Comparison of ENCODE assay signal across 11 cellular contexts in the genomic region with DNA sequence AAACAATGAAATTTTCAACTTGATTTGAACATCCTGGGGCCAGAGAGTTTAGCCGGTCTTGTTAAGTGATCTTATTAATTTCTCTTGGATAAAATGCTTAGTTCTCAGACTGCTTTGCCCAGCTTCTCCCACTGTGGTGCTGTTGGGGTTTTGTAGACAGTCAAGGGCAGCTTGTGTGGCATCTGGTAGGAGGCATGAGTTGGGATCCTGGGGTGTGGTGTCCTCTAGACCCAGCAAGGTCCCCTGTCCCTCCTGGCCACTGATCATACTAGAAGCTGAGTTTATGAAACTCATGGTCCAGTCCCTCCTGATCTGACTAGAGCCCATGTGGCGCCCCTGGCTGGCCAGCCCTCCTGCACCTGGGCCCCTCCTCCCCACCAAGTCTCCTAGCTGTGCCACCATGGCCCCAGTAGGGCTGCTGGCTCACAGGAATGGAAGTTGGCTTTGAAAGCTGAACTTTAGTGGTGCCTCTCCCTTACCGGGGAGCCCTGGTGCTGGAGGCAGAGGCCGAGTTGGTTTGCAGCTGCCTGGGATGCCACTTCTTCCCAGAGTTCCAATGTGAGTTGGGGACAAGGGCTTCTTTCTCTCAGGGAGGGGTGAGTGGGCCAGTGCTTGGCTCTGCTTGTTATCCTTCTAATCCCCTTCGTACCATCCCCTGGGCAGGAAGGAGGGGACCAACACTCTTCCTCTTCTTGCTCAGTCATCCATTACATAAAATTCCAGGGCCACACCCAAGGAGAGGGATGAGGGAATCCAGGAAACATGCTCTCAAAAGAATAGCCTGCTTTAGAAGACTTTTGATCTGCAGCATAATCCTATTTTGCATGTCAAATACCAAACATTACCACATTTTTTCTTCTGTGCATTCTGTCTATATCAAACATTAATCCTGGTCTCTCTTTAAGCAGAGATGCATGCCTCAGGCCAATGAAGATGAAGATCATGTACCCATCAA. TPM values are rescaled to one million over a fixed set of nuclear protein-coding genes. Genes with fewer than 3 reads are reported as not detected.
DNase-seq lines count a peak whose midpoint lies in the region; ATAC-seq, FAIRE-seq and TF ChIP-seq lines count a peak whose summit lies in the region.
"Had no signal": no experiment of that assay in that cellular context is flagged by ENCODE, and none has a peak within 500 bp of the region (broad histone marks: within the 10 kb centered on the region; RNA-seq: fewer than 3 reads in every experiment).

No MANE protein-coding gene starts in this region.

- DNase-seq in AG20443 (ENCODE audit: low spot score) (peak; percentile 39), Karpas-422 (no peak), esophagus squamous epithelium (lab: John Stamatoyannopoulos, UW) (no peak), osteocyte (ENCODE audit: extremely low spot score, unreplicated experiment) (peak; percentile 73), frontal cortex (ENCODE audit: low spot score in 2 of 2) (no peak)

- no peaks in the 10 kb centered on the region for H4K20me1 ChIP-seq in Karpas-422 (ENCODE audit: insufficient read depth, low read depth, low read length)

- no peak overlapping the region for H3K27ac Mint-ChIP-seq in osteocyte (ENCODE audit: unreplicated experiment)
- H3K27ac Mint-ChIP-seq: memory B cell had no signal

- no peaks in the 10 kb centered on the region for H3K9me3 Mint-ChIP-seq in osteocyte (ENCODE audit: unreplicated experiment)
- H3K9me3 Mint-ChIP-seq: memory B cell had no signal

- H3K9me3 ChIP-seq in Karpas-422 (ENCODE audit: low read length) (no peaks in the 10 kb centered on the region), esophagus squamous epithelium (no peaks in the 10 kb centered on the region)
- H3K9me3 ChIP-seq: BE2C had no signal

- H3K79me2 ChIP-seq in Karpas-422 (ENCODE audit: low read length): no peaks in the 10 kb centered on the region

- no peak for TF ChIP-seq CTCF in esophagus squamous epithelium (IDR thresholded peaks at IDR 0.05)
- no peak for TF ChIP-seq CTCF in osteocyte (IDR thresholded peaks at IDR 0.05)

- H3K27ac ChIP-seq in Karpas-422 (ENCODE audit: low read length) (no peak overlapping the region), esophagus squamous epithelium (peak overlapping the region; percentile 42 to 79 (median 72))

- H3K4me1 ChIP-seq in Karpas-422 (ENCODE audit: low read length) (peaks cover 12% of the 10 kb centered on the region), esophagus squamous epithelium (peaks cover 15 to 41% (median 27%) of the 10 kb centered on the region in 3 donors)

- H3K36me3 ChIP-seq in Karpas-422 (ENCODE audit: insufficient read depth, low read length) (no peaks in the 10 kb centered on the region), esophagus squamous epithelium (no peaks in the 10 kb centered on the region)
- H3K36me3 ChIP-seq: BE2C had no signal

- H3K4me3 ChIP-seq in Karpas-422 (ENCODE audit: low read length) (no peak overlapping the region), esophagus squamous epithelium (no peak overlapping the region)

- H3K9ac ChIP-seq in Karpas-422 (ENCODE audit: low read length): no peak overlapping the region

- ATAC-seq in GM18502 (IDR thresholded peaks at IDR 0.05; ENCODE audit: poor library complexity, unreplicated experiment) (no peak), GM19324 (IDR thresholded peaks at IDR 0.05; ENCODE audit: low FRiP score, unreplicated experiment) (no peak), GM18517 (IDR thresholded peaks at IDR 0.05; ENCODE audit: unreplicated experiment) (no peak)

- TF ChIP-seq POLR2A in esophagus squamous epithelium (IDR thresholded peaks at IDR 0.05): no peak

- intact Hi-C loops in esophagus squamous epithelium (cut with DNase I): loop anchor here (10.0 kb wide), 1 partner anchor 405 kb away; no protein-coding TSS in a partner anchor

- H3K27me3 ChIP-seq in Karpas-422 (ENCODE audit: low read length) (no peaks in the 10 kb centered on the region), esophagus squamous epithelium (no peaks in the 10 kb centered on the region)
- H3K27me3 ChIP-seq: BE2C had no signal

- H3K9me2 ChIP-seq in Karpas-422 (replicated peaks; ENCODE audit: insufficient read depth, low read length): no peaks in the 10 kb centered on the region

- H3K4me2 ChIP-seq in Karpas-422 (ENCODE audit: low read depth, low read length, poor library complexity, severe bottlenecking): peak overlapping the region; percentile 26

- H2AFZ ChIP-seq in Karpas-422 (ENCODE audit: low read length): no peak overlapping the region

- H3K4me3 Mint-ChIP-seq in osteocyte (ENCODE audit: unreplicated experiment): no peak overlapping the region
- H3K4me3 Mint-ChIP-seq: memory B cell had no signal

- peaks cover 15% of the 10 kb centered on the region for H3K4me1 Mint-ChIP-seq in osteocyte (ENCODE audit: unreplicated experiment)

- no peaks in the 10 kb centered on the region for H3K36me3 Mint-ChIP-seq in osteocyte (ENCODE audit: unreplicated experiment)

- 22 to 36% methylated on average over 2 to 3 of the region's 5 CpGs for WGBS in esophagus squamous epithelium, 2 donors

- H3K27me3 Mint-ChIP-seq in osteocyte (ENCODE audit: unreplicated experiment): no peaks in the 10 kb centered on the region

- FAIRE-seq in frontal cortex (lab: Jason Lieb, UNC): no peak

RNA-seq across cellular contexts. Expression of gene HAAO, which starts 37.5 kb away (rescaled TPM):
- total RNA-seq in Karpas-422 (2014; rRNA removed; shearing (Covaris generic); ENCODE audit: low replicate concordance): not detected in 2 replicates
- total RNA-seq in esophagus squamous epithelium (10 to 100 TPM in 1 of 4 donors, 1 to 10 TPM in 2, under 1 TPM in 1; 0.61 to 10.5 (median 5.2) TPM), osteocyte (0.73 and 1.1 TPM in 2 replicates), frontal cortex (0.82 TPM)
- total RNA-seq: M059J had no signal

Comparison
In these comparisons a context has a peak if more than half of its experiments do, and no peak if none do; other contexts are left out.
1. DNase-seq: peak in AG20443 (single experiment) and osteocyte (single experiment); none in Karpas-422 (single experiment), esophagus squamous epithelium (single experiment) and frontal cortex (0 of 2).